ENCODE assay signal across 20 cellular contexts in genomic region chr2:181596556-181596955, GRCh38.
DNase-seq lines count a peak whose midpoint lies in the region; ATAC-seq, FAIRE-seq and TF ChIP-seq lines count a peak whose summit lies in the region.
"Had no signal": no experiment of that assay in that cellular context is flagged by ENCODE, and none has a peak within 500 bp of the region (broad histone marks: within the 10 kb centered on the region; RNA-seq: fewer than 3 reads in every experiment).

No MANE protein-coding gene starts in this region.

- TF ChIP-seq EP300 in A549 (IDR thresholded peaks at IDR 0.05): no peak

- H3K4me2 ChIP-seq in A549 (no peak overlapping the region), HCT116 (ENCODE audit: low read length) (no peak overlapping the region), GM23248 (ENCODE audit: unreplicated experiment) (no peak overlapping the region)

- intact Hi-C loops in HCT116 (cut with micrococcal nuclease): no loop called here
- intact Hi-C loops in CD14-positive monocyte (cut with micrococcal nuclease): no loop called here

- H4K20me1 ChIP-seq in HCT116 (ENCODE audit: insufficient read depth) (no peaks in the 10 kb centered on the region), GM23248 (ENCODE audit: insufficient read depth) (no peaks in the 10 kb centered on the region)

- in situ Hi-C loops in GM23248 (cut with MboI): no loop called here

- no peak for FAIRE-seq in A549 (lab: Jason Lieb, UNC)
- FAIRE-seq: GM12878, GM18507, H1 had no signal

- H3K79me2 ChIP-seq in HCT116 (ENCODE audit: insufficient read depth, low read length) (no peaks in the 10 kb centered on the region), GM23248 (ENCODE audit: insufficient read depth) (no peaks in the 10 kb centered on the region)

- TF ChIP-seq POLR2A in A549 (IDR thresholded peaks at IDR 0.05; ENCODE audit: low read length) (no peak), HCT116 (IDR thresholded peaks at IDR 0.05; ENCODE audit: borderline replicate concordance, extremely low read depth, insufficient read depth, insufficient read length) (no peak)

- H3K9me2 ChIP-seq in HCT116 (ENCODE audit: insufficient read depth) (no peaks in the 10 kb centered on the region), GM23248 (ENCODE audit: insufficient read depth) (no peaks in the 10 kb centered on the region)

- WGBS in A549 (ENCODE audit: missing lambda C conversion rate): 11% methylated on average over 1 of the region's 1 CpG
- 15 to 36% methylated on average over 1 of the region's 1 CpG for WGBS in GM23248 (ENCODE audit: low coverage in 1 of 2, low lambda C conversion rate in 2 of 2, missing lambda C conversion rate in 2 of 2), 2 experiments

- peaks cover 0 to 2% (median 0%) of the 10 kb centered on the region in 7 donors for H3K9me3 Mint-ChIP-seq in CD14-positive monocyte
- H3K9me3 Mint-ChIP-seq: CD4-positive, CD25-positive, alpha-beta regulatory T cell; CD8-positive, alpha-beta T cell had no signal

- no peak overlapping the region for H3K4me3 Mint-ChIP-seq in CD14-positive monocyte
- H3K4me3 Mint-ChIP-seq: CD4-positive, CD25-positive, alpha-beta regulatory T cell; CD8-positive, alpha-beta T cell had no signal

- H3K36me3 Mint-ChIP-seq in CD14-positive monocyte: no peaks in the 10 kb centered on the region
- H3K36me3 Mint-ChIP-seq: CD4-positive, CD25-positive, alpha-beta regulatory T cell; CD8-positive, alpha-beta T cell had no signal

- H3K36me3 ChIP-seq in HCT116 (ENCODE audit: control insufficient read depth in 1 of 2, insufficient read depth in 2 of 2, low read length in 2 of 2) (no peaks in the 10 kb centered on the region), GM23248 (ENCODE audit: low read depth) (no peaks in the 10 kb centered on the region)

- no peaks in the 10 kb centered on the region for H3K4me1 Mint-ChIP-seq in CD14-positive monocyte
- H3K4me1 Mint-ChIP-seq: CD4-positive, CD25-positive, alpha-beta regulatory T cell had no signal

- H3K9ac ChIP-seq in HCT116 (ENCODE audit: low read length) (no peak overlapping the region), GM23248 (no peak overlapping the region)

- H3F3A ChIP-seq in GM23248 (ENCODE audit: insufficient read depth): no peaks in the 10 kb centered on the region

- no peak for DNase-seq in A549 (ENCODE audit: low read depth in 1 of 2, low spot score in 1 of 2)
- DNase-seq in HCT116 (ENCODE audit: low read depth, low spot score): no peak
- peak; percentile 59 for DNase-seq in NCI-H446 treated with DMSO at 0.1 percent for 48 hours (lab: John Stamatoyannopoulos, UW)
- DNase-seq in choroid plexus epithelial cell (ENCODE audit: low read depth): peak; percentile 7
- DNase-seq in activated gamma-delta T cell (lab: John Stamatoyannopoulos, UW): no peak
- no peak for DNase-seq in CD14-positive monocyte (ENCODE audit: low spot score)
- DNase-seq in GM23248: no peak
- DNase-seq: 8988T; C1 segment of cervical spinal cord; Caco-2; CD4-positive, CD25-positive, alpha-beta regulatory T cell; CD8-positive, alpha-beta T cell; DMS153; EL; GDM1; H7 had no signal

- CTCF ChIA-PET in A549 (lab: Yijun Ruan, JAX) (no interaction called here), HCT116 (lab: Charles Lee) (no interaction called here)

- H3K27ac ChIP-seq in A549 (no peak overlapping the region), HCT116 (ENCODE audit: low read depth, low read length) (no peak overlapping the region), GM23248 (no peak overlapping the region)

- RAD21 ChIA-PET in HCT116 (lab: Charles Lee; ENCODE audit: low non-redundant PET in 1 of 2, low total read pairs in 2 of 2, uncharacterized antibody in 2 of 2, unreplicated experiment in 2 of 2): no interaction called here

- H3K4me1 ChIP-seq in A549 (no peaks in the 10 kb centered on the region), HCT116 (ENCODE audit: control insufficient read depth in 1 of 2, insufficient read depth in 2 of 2, low read length in 2 of 2) (no peaks in the 10 kb centered on the region), GM23248 (ENCODE audit: insufficient read depth) (no peaks in the 10 kb centered on the region)
- H3K4me1 ChIP-seq: Caco-2 had no signal

- no peaks in the 10 kb centered on the region for H3K27me3 ChIP-seq in HCT116 (ENCODE audit: insufficient read depth, low read length)
- H3K27me3 ChIP-seq in GM23248 (replicated peaks; ENCODE audit: insufficient read depth): peaks cover 16% of the 10 kb centered on the region; the same call in 1 of the 2 replicates

- BruUV-seq in HCT116 (replicated peaks; lab: Mats Ljungman, UMichigan): no TSS peak

- H2AFZ ChIP-seq in HCT116 (ENCODE audit: low read depth, low read length, poor library complexity, severe bottlenecking): no peak overlapping the region
- no peak overlapping the region for H2AFZ ChIP-seq in GM23248

- POLR2A ChIA-PET in A549 (lab: Yijun Ruan, JAX): no interaction called here
- POLR2A ChIA-PET in HCT116 (lab: Charles Lee): no interaction called here

- H3K9me3 ChIP-seq in A549 (no peaks in the 10 kb centered on the region), HCT116 (ENCODE audit: control insufficient read depth in 1 of 2, insufficient read depth in 1 of 2, low read depth in 1 of 2, low read length in 2 of 2) (no peaks in the 10 kb centered on the region), GM23248 (ENCODE audit: low read depth) (no peaks in the 10 kb centered on the region)
- H3K9me3 ChIP-seq: Caco-2 had no signal

- ATAC-seq in A549 (no peak), HCT116 (no peak), GM18502 (IDR thresholded peaks at IDR 0.05; ENCODE audit: poor library complexity, unreplicated experiment) (no peak)
- ATAC-seq: CD8-positive, alpha-beta T cell; GM12878 had no signal

- TF ChIP-seq RAD21 in A549 (conservative IDR thresholded peaks at IDR 0.05 in 1 of 2, IDR thresholded peaks at IDR 0.05 in 1 of 2): no peak
- TF ChIP-seq RAD21 in HCT116 (IDR thresholded peaks at IDR 0.05; ENCODE audit: low read depth): no peak

- no peaks in the 10 kb centered on the region for H3K27me3 Mint-ChIP-seq in CD14-positive monocyte (ENCODE audit: low read depth in 3 of 3)

- no peak for TF ChIP-seq CTCF in A549 (IDR thresholded peaks at IDR 0.05)
- no peak for TF ChIP-seq CTCF in HCT116 (IDR thresholded peaks at IDR 0.05 in 2 of 3, conservative IDR thresholded peaks at IDR 0.05 in 1 of 3; ENCODE audit: borderline replicate concordance in 1 of 3, insufficient read depth in 1 of 3, low read depth in 2 of 3, low read length in 2 of 3)
- TF ChIP-seq CTCF in choroid plexus epithelial cell (conservative IDR thresholded peaks at IDR 0.05; ENCODE audit: low read depth, low read length): no peak
- no peak for TF ChIP-seq CTCF in CD14-positive monocyte (IDR thresholded peaks at IDR 0.05)

- H3K4me3 ChIP-seq in A549 (no peak overlapping the region), HCT116 (replicated peaks in 1 of 2; ENCODE audit: low read depth in 1 of 2, low read length in 2 of 2) (no peak overlapping the region), choroid plexus epithelial cell (ENCODE audit: low read depth, low read length) (no peak overlapping the region), GM23248 (no peak overlapping the region)
- H3K4me3 ChIP-seq: GM12878 had no signal

- no peak overlapping the region for H3K27ac Mint-ChIP-seq in CD14-positive monocyte
- H3K27ac Mint-ChIP-seq: CD4-positive, CD25-positive, alpha-beta regulatory T cell; CD8-positive, alpha-beta T cell had no signal

TF ChIP-seq in A549, 52 proteins besides CTCF, POLR2A, EP300 and RAD21 (continues in another document):
- no peak for TF ChIP-seq SMC3 (IDR thresholded peaks at IDR 0.05)
- no peak for TF ChIP-seq ATOH8 (CRISPR knock-in tag; IDR thresholded peaks at IDR 0.05; ENCODE audit: low read depth)
- TF ChIP-seq RNF2 (IDR thresholded peaks at IDR 0.05; ENCODE audit: borderline replicate concordance, low read depth): no peak
- no peak for TF ChIP-seq GATA3 (IDR thresholded peaks at IDR 0.05; ENCODE audit: borderline replicate concordance)

TF ChIP-seq in HCT116, 20 proteins besides CTCF, POLR2A, EP300 and RAD21 (continues in another document):
- no peak for TF ChIP-seq SIN3A (IDR thresholded peaks at IDR 0.05; ENCODE audit: low read depth)
- TF ChIP-seq MAX (IDR thresholded peaks at IDR 0.05): no peak
- no peak for TF ChIP-seq SRF (IDR thresholded peaks at IDR 0.05; ENCODE audit: low read depth)
- peak; percentile 13; the same call in 1 of the 2 replicates for TF ChIP-seq REST (IDR thresholded peaks at IDR 0.05; ENCODE audit: low read depth)

Comparison
In these comparisons a context has a peak if more than half of its experiments do, and no peak if none do; other contexts are left out.
1. DNase-seq: peak in NCI-H446 treated with DMSO at 0.1 percent for 48 hours (single experiment) and choroid plexus epithelial cell (single experiment); none in A549 (0 of 2), HCT116 (single experiment), activated gamma-delta T cell (single experiment), CD14-positive monocyte (single experiment) and GM23248 (single experiment).
2. Of the 6 proteins assayed by ChIP-seq in both A549 and HCT116: peak only in A549: none; only in HCT116: none; in both: REST; in neither: 5.